ENCODE assay signal across 1 cellular context in the genomic region with DNA sequence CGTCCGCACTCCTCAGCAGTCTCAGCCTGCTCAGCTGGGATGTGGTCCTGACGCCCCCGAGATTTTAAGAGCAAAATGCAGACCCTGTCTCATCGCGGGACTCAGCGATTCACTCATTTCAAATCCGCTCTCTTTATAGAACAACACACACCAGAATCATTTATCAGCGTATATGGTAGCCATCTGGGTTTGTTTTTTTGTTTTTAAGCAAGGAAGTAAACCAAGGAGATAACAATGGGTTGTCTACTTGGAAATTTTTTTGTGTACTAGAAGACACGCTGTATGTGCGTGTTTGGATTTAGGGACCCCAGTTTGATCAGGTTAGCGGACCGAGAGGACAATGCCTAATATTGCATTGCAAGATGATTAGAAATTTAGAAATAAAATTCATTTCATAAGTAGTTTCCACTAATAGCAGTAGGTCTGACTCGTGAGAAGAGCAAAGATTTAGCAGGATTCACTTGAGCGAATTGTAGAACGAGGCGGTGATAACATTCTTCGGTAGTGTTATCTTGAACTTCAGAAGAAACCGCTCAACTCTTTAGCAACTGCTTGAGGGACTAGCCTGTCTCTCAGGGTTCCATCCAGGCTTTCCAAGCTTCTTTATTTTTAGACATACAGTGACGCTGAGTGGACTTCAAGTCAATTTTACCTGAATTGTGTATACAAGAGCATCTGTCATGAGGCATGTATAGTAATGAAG.
TF ChIP-seq lines count a peak whose summit lies in the region.

No MANE protein-coding gene starts in this region.

TF ChIP-seq in HCT116, 20 proteins besides CTCF, POLR2A, EP300 and RAD21 (continued from another document):
- TF ChIP-seq, protein P1, sequence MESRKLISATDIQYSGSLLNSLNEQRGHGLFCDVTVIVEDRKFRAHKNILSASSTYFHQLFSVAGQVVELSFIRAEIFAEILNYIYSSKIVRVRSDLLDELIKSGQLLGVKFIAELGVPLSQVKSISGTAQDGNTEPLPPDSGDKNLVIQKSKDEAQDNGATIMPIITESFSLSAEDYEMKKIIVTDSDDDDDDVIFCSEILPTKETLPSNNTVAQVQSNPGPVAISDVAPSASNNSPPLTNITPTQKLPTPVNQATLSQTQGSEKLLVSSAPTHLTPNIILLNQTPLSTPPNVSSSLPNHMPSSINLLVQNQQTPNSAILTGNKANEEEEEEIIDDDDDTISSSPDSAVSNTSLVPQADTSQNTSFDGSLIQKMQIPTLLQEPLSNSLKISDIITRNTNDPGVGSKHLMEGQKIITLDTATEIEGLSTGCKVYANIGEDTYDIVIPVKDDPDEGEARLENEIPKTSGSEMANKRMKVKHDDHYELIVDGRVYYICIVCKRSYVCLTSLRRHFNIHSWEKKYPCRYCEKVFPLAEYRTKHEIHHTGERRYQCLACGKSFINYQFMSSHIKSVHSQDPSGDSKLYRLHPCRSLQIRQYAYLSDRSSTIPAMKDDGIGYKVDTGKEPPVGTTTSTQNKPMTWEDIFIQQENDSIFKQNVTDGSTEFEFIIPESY (IDR thresholded peaks at IDR 0.05; ENCODE audit: extremely low read depth, insufficient replicate concordance, low read length), result no peak
- TF ChIP-seq JUND (IDR thresholded peaks at IDR 0.05) (no peak), SIN3A (IDR thresholded peaks at IDR 0.05; ENCODE audit: low read depth) (no peak)
- TF ChIP-seq, protein P2, sequence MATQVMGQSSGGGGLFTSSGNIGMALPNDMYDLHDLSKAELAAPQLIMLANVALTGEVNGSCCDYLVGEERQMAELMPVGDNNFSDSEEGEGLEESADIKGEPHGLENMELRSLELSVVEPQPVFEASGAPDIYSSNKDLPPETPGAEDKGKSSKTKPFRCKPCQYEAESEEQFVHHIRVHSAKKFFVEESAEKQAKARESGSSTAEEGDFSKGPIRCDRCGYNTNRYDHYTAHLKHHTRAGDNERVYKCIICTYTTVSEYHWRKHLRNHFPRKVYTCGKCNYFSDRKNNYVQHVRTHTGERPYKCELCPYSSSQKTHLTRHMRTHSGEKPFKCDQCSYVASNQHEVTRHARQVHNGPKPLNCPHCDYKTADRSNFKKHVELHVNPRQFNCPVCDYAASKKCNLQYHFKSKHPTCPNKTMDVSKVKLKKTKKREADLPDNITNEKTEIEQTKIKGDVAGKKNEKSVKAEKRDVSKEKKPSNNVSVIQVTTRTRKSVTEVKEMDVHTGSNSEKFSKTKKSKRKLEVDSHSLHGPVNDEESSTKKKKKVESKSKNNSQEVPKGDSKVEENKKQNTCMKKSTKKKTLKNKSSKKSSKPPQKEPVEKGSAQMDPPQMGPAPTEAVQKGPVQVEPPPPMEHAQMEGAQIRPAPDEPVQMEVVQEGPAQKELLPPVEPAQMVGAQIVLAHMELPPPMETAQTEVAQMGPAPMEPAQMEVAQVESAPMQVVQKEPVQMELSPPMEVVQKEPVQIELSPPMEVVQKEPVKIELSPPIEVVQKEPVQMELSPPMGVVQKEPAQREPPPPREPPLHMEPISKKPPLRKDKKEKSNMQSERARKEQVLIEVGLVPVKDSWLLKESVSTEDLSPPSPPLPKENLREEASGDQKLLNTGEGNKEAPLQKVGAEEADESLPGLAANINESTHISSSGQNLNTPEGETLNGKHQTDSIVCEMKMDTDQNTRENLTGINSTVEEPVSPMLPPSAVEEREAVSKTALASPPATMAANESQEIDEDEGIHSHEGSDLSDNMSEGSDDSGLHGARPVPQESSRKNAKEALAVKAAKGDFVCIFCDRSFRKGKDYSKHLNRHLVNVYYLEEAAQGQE (IDR thresholded peaks at IDR 0.05; ENCODE audit: low read depth), result no peak
